ENCODE assay signal across 10 cellular contexts in genomic region chr5:39100851-39101396, GRCh38. TPM values are rescaled to one million over a fixed set of nuclear protein-coding genes. Genes with fewer than 3 reads are reported as not detected.
A peak's percentile ranks its signal among the peaks of the same experiment; 100 is the strongest.
DNase-seq lines count a peak whose midpoint lies in the region; ATAC-seq and TF ChIP-seq lines count a peak whose summit lies in the region.
"Had no signal": no experiment of that assay in that cellular context is flagged by ENCODE, and none has a peak within 500 bp of the region (broad histone marks: within the 10 kb centered on the region; RNA-seq: fewer than 3 reads in every experiment).

No MANE protein-coding gene starts in this region.

- TF ChIP-seq CTCF in dorsolateral prefrontal cortex (IDR thresholded peaks at IDR 0.05 in 54 of 56, conservative IDR thresholded peaks at IDR 0.05 in 2 of 56; ENCODE audit: low read depth in 1 of 56, partially characterized antibody in 56 of 56): no peak

- CTCF ChIA-PET in activated naive CD4-positive, alpha-beta T cell treated with anti-CD3 and anti-CD28 coated beads for 36 hours (lab: Charles Lee): no interaction called here

- H3K27ac ChIP-seq in dorsolateral prefrontal cortex: no peak overlapping the region

- intact Hi-C loops in activated naive CD4-positive, alpha-beta T cell treated with anti-CD3 and anti-CD28 coated beads for 36 hours (cut with micrococcal nuclease): loop anchor here (1.0 kb wide), 1 partner anchor 8 kb away; no protein-coding TSS in a partner anchor
- intact Hi-C loops in dorsolateral prefrontal cortex (cut with DNase I): no loop called here

- no peak for DNase-seq in activated naive CD4-positive, alpha-beta T cell treated with anti-CD3 and anti-CD28 coated beads for 36 hours
- no peak for DNase-seq in activated naive CD4-positive, alpha-beta T cell treated with anti-CD3 and anti-CD28 coated beads, Interleukin-2, amount 50 U/mL, for 16 hours
- DNase-seq in SW 1271 (lab: John Stamatoyannopoulos, UW): peak; percentile 41 to 75
- DNase-seq in fibroblast of gingiva (ENCODE audit: low read depth): peak; percentile 97
- DNase-seq in ureter (ENCODE audit: low spot score): peak; percentile 48
- DNase-seq in dorsolateral prefrontal cortex: no peak
- DNase-seq in NOMO-1 treated with dmso at 0.1 percent for 144 hours (lab: John Stamatoyannopoulos, UW; ENCODE audit: unreplicated experiment): no peak
- DNase-seq: H7, NCI-H524 had no signal

- H3K36me3 Mint-ChIP-seq in activated naive CD4-positive, alpha-beta T cell treated with anti-CD3 and anti-CD28 coated beads for 36 hours (ENCODE audit: low read depth): peaks cover 15% of the 10 kb centered on the region

- H3K9me3 Mint-ChIP-seq in activated naive CD4-positive, alpha-beta T cell treated with anti-CD3 and anti-CD28 coated beads for 36 hours: no peaks in the 10 kb centered on the region

- no peaks in the 10 kb centered on the region for H3K27me3 ChIP-seq in dorsolateral prefrontal cortex

- no peaks in the 10 kb centered on the region for H3K27me3 Mint-ChIP-seq in activated naive CD4-positive, alpha-beta T cell treated with anti-CD3 and anti-CD28 coated beads for 36 hours (ENCODE audit: low read depth)

- no peak overlapping the region for H3K4me3 ChIP-seq in dorsolateral prefrontal cortex

- peak overlapping the region; percentile 59 for H3K27ac Mint-ChIP-seq in activated naive CD4-positive, alpha-beta T cell treated with anti-CD3 and anti-CD28 coated beads for 36 hours

- H3K4me1 Mint-ChIP-seq in activated naive CD4-positive, alpha-beta T cell treated with anti-CD3 and anti-CD28 coated beads for 36 hours (ENCODE audit: low read depth): peaks cover 31% of the 10 kb centered on the region

- no peak for ATAC-seq in HG03442 (IDR thresholded peaks at IDR 0.05; ENCODE audit: unreplicated experiment)

- no peak overlapping the region for H3K4me3 Mint-ChIP-seq in activated naive CD4-positive, alpha-beta T cell treated with anti-CD3 and anti-CD28 coated beads for 36 hours

RNA-seq across cellular contexts. Expression of gene RICTOR, which starts 26.7 kb away (rescaled TPM):
- total RNA-seq in activated naive CD4-positive, alpha-beta T cell treated with anti-CD3 and anti-CD28 coated beads for 36 hours: 10 to 100 TPM; 25.0 to 26.1 TPM
- total RNA-seq in ureter (54.0 TPM), dorsolateral prefrontal cortex (100 to 1,000 TPM in 1 of 120 experiments, 10 to 100 TPM in 119; 59.2 to 100 (median 77.8) TPM)

Comparison
In these comparisons a context has a peak if more than half of its experiments do, and no peak if none do; other contexts are left out.
1. DNase-seq: peak in SW 1271 (2 of 2), fibroblast of gingiva (single experiment) and ureter (single experiment); none in activated naive CD4-positive, alpha-beta T cell treated with anti-CD3 and anti-CD28 coated beads for 36 hours (single experiment), activated naive CD4-positive, alpha-beta T cell treated with anti-CD3 and anti-CD28 coated beads, Interleukin-2, amount 50 U/mL, for 16 hours (single experiment), dorsolateral prefrontal cortex (0 of 10) and NOMO-1 treated with dmso at 0.1 percent for 144 hours (single experiment).